ENCODE assay signal across 8 cellular contexts in genomic region chr22:50326959-50327710, GRCh38. TPM values are rescaled to one million over a fixed set of nuclear protein-coding genes. Genes with fewer than 3 reads are reported as not detected.
DNase-seq lines count a peak whose midpoint lies in the region; ATAC-seq and TF ChIP-seq lines count a peak whose summit lies in the region.

TSS of gene DENND6B (minus strand) at chr22:50327012. CDS start at chr22:50326988, 24 bp downstream.

- TF ChIP-seq CTCF in AG09319 (IDR thresholded peaks at IDR 0.05; ENCODE audit: low read depth, low read length): no peak; the same call in 1 of the 2 replicates
- peak; percentile 50 for TF ChIP-seq CTCF in endothelial cell (IDR thresholded peaks at IDR 0.05; ENCODE audit: unreplicated experiment)
- TF ChIP-seq CTCF in mesothelial cell of epicardium (IDR thresholded peaks at IDR 0.05; ENCODE audit: unreplicated experiment): peak; percentile 63

- DNase-seq in AG09319 (ENCODE audit: extremely low read depth, low read depth) (peak; percentile 52), NCI-H82 treated with DMSO at 0.1 percent for 48 hours (lab: John Stamatoyannopoulos, UW; ENCODE audit: unreplicated experiment) (peak; percentile 39), endothelial cell (ENCODE audit: low spot score) (peak; percentile 85), mesothelial cell of epicardium (ENCODE audit: low spot score in 2 of 2, unreplicated experiment in 2 of 2) (peak; percentile 84 to 85)
- peak; percentile 73 for DNase-seq in activated CD8-positive, alpha-beta memory T cell treated with anti-CD3 and anti-CD28 coated beads, Interleukin-2, amount 10 ng/mL, durations not matched to agents 7 days and 5 days
- peak; percentile 57 to 66 for DNase-seq in stimulated activated CD8-positive, alpha-beta memory T cell treated with anti-CD3 and anti-CD28 coated beads, Interleukin-15, amount 100 ng/mL, for 48 hours (ENCODE audit: low read depth in 2 of 2)

- H3K4me1 Mint-ChIP-seq in activated CD8-positive, alpha-beta memory T cell treated with anti-CD3 and anti-CD28 coated beads, Interleukin-2, amount 10 ng/mL, durations not matched to agents 7 days and 5 days: peaks cover 17% of the 10 kb centered on the region
- H3K4me1 Mint-ChIP-seq in endothelial cell (ENCODE audit: unreplicated experiment) (peaks cover 7% of the 10 kb centered on the region), mesothelial cell of epicardium (peaks cover 11% of the 10 kb centered on the region)

- no peaks in the 10 kb centered on the region for H3K9me3 Mint-ChIP-seq in activated CD8-positive, alpha-beta memory T cell treated with anti-CD3 and anti-CD28 coated beads, Interleukin-2, amount 10 ng/mL, durations not matched to agents 7 days and 5 days (ENCODE audit: low read depth)
- H3K9me3 Mint-ChIP-seq in endothelial cell (ENCODE audit: unreplicated experiment): no peaks in the 10 kb centered on the region
- H3K9me3 Mint-ChIP-seq in mesothelial cell of epicardium: no peaks in the 10 kb centered on the region

- H3K4me3 Mint-ChIP-seq in activated CD8-positive, alpha-beta memory T cell treated with anti-CD3 and anti-CD28 coated beads, Interleukin-2, amount 10 ng/mL, durations not matched to agents 7 days and 5 days: peak within 1 kb of the TSS; percentile 74
- H3K4me3 Mint-ChIP-seq in endothelial cell (ENCODE audit: unreplicated experiment) (peak within 1 kb of the TSS; percentile 93), mesothelial cell of epicardium (peak within 1 kb of the TSS; percentile 89)

- peak within 1 kb of the TSS; percentile 83 for H3K27ac Mint-ChIP-seq in activated CD8-positive, alpha-beta memory T cell treated with anti-CD3 and anti-CD28 coated beads, Interleukin-2, amount 10 ng/mL, durations not matched to agents 7 days and 5 days
- H3K27ac Mint-ChIP-seq in endothelial cell (ENCODE audit: unreplicated experiment): peak within 1 kb of the TSS; percentile 61
- peak within 1 kb of the TSS; percentile 76 for H3K27ac Mint-ChIP-seq in mesothelial cell of epicardium

- CTCF ChIA-PET in activated CD8-positive, alpha-beta memory T cell treated with anti-CD3 and anti-CD28 coated beads, Interleukin-2, amount 10 ng/mL, durations not matched to agents 7 days and 5 days (lab: Charles Lee): interaction anchor here (0.6 to 7.4 kb wide), 20 partner anchors 9 to 87 kb away, joined by 3 to 105 read pairs (median 4); partner anchors contain the start of genes HDAC10 and PLXNB2

- H3K27me3 Mint-ChIP-seq in activated CD8-positive, alpha-beta memory T cell treated with anti-CD3 and anti-CD28 coated beads, Interleukin-2, amount 10 ng/mL, durations not matched to agents 7 days and 5 days: peaks cover 13% of the 10 kb centered on the region
- H3K27me3 Mint-ChIP-seq in endothelial cell (ENCODE audit: unreplicated experiment) (peaks cover 7% of the 10 kb centered on the region), mesothelial cell of epicardium (ENCODE audit: low read depth) (no peaks in the 10 kb centered on the region)

- no peaks in the 10 kb centered on the region for H3K36me3 Mint-ChIP-seq in activated CD8-positive, alpha-beta memory T cell treated with anti-CD3 and anti-CD28 coated beads, Interleukin-2, amount 10 ng/mL, durations not matched to agents 7 days and 5 days
- H3K36me3 Mint-ChIP-seq in endothelial cell (ENCODE audit: low read depth, unreplicated experiment) (no peaks in the 10 kb centered on the region), mesothelial cell of epicardium (no peaks in the 10 kb centered on the region)

- ATAC-seq in GM18907 (IDR thresholded peaks at IDR 0.05; ENCODE audit: unreplicated experiment) (peak; percentile 74), HG03280 (IDR thresholded peaks at IDR 0.05; ENCODE audit: unreplicated experiment) (peak; percentile 90)
- peak; percentile 96 for ATAC-seq in activated CD8-positive, alpha-beta memory T cell treated with anti-CD3 and anti-CD28 coated beads, Interleukin-2, amount 10 ng/mL, durations not matched to agents 7 days and 5 days

RNA-seq across cellular contexts. Expression of gene DENND6B, which starts in this region (rescaled TPM):
- total RNA-seq in activated CD8-positive, alpha-beta memory T cell treated with anti-CD3 and anti-CD28 coated beads, Interleukin-2, amount 10 ng/mL, durations not matched to agents 7 days and 5 days: 1 to 10 TPM; 5.7 to 8.8 TPM
- total RNA-seq in endothelial cell (ENCODE audit: unreplicated experiment) (3.6 TPM), mesothelial cell of epicardium (19.0 to 20.7 TPM (median 19.2 TPM) in 3 replicates)

Comparison
In these comparisons a context has a peak if more than half of its experiments do, and no peak if none do; other contexts are left out.
1. Peak in every context shown above with its lines: DNase-seq and ATAC-seq.